9 cellular contexts compared by ENCODE assay signal in the genomic region with DNA sequence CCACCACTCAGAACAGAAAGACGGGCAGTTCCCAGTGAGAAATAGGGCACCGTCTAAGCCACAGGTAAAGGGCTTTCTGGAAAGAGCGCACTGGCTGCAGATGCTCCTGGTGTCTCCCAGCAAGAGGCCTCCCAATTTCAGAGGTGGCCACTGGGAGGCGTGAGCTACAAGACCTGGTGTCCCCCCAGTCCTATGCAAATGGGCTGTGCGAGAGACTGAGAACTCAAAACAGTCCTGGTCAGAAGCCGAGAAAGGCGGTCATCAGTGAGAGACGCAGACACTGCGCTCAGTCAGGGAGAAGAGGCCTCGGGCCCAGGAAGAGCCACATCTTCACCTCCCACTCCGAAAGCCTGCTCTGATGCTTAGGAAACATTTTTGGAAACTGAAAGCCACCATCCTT.
DNase-seq lines count a peak whose midpoint lies in the region; ATAC-seq and TF ChIP-seq lines count a peak whose summit lies in the region.
"Had no signal": no experiment of that assay in that cellular context is flagged by ENCODE, and none has a peak within 500 bp of the region (broad histone marks: within the 10 kb centered on the region; RNA-seq: fewer than 3 reads in every experiment).

No MANE protein-coding gene starts in this region.

- 0 out of 2 replicates have a peak, but pooled peaks have one; percentile 3 for TF ChIP-seq CTCF in LNCaP clone FGC (IDR thresholded peaks at IDR 0.05; ENCODE audit: control insufficient read depth, extremely low read depth, insufficient read depth)

- no peaks in the 10 kb centered on the region for H3K9me3 Mint-ChIP-seq in activated naive CD4-positive, alpha-beta T cell treated with anti-CD3 and anti-CD28 coated beads, Interleukin-2, amount 50 U/mL, for 72 hours
- H3K9me3 Mint-ChIP-seq in activated naive CD4-positive, alpha-beta T cell treated with anti-CD3 and anti-CD28 coated beads, Interleukin-2, amount 10 ng/mL, durations not matched to agents 7 days and 5 days, result no peaks in the 10 kb centered on the region
- H3K9me3 Mint-ChIP-seq in stimulated activated memory B cell treated with anti-CD40 and anti-IgM and Interleukin-4, amounts not matched to agents 10 μg/mL and 1 μg/mL and 100 μg/mL, for 72 hours, result no peaks in the 10 kb centered on the region

- CTCF ChIA-PET in activated naive CD4-positive, alpha-beta T cell treated with anti-CD3 and anti-CD28 coated beads, Interleukin-2, amount 10 ng/mL, durations not matched to agents 7 days and 5 days (lab: Charles Lee), result no interaction called here

- ATAC-seq in activated naive CD4-positive, alpha-beta T cell treated with anti-CD3 and anti-CD28 coated beads, Interleukin-2, amount 50 U/mL, for 72 hours, result peak; percentile 46 to 76
- peak; percentile 61 for ATAC-seq in stimulated activated memory B cell treated with anti-CD40 and anti-IgM and Interleukin-4, amounts not matched to agents 10 μg/mL and 1 μg/mL and 100 μg/mL, for 72 hours

- no peak for DNase-seq in activated naive CD4-positive, alpha-beta T cell treated with anti-CD3 and anti-CD28 coated beads, Interleukin-2, amount 50 U/mL, for 72 hours (ENCODE audit: low spot score in 2 of 2)
- DNase-seq in activated naive CD4-positive, alpha-beta T cell treated with anti-CD3 and anti-CD28 coated beads, Interleukin-2, amount 10 ng/mL, durations not matched to agents 7 days and 5 days, result no peak
- DNase-seq in LNCaP clone FGC (ENCODE audit: low read depth), result no peak
- DNase-seq in cerebellar cortex (ENCODE audit: low spot score), result peak; percentile 21
- DNase-seq in dedifferentiated amniotic fluid mesenchymal stem cell (ENCODE audit: extremely low spot score), result no peak
- no peak for DNase-seq in NCI-H446 treated with DMSO at 0.1 percent for 48 hours (lab: John Stamatoyannopoulos, UW)
- DNase-seq in NCI-H146 treated with DMSO at 0.1 percent for 48 hours (lab: John Stamatoyannopoulos, UW; ENCODE audit: unreplicated experiment), result no peak
- DNase-seq: RPMI8226 had no signal

- H3K27ac Mint-ChIP-seq in activated naive CD4-positive, alpha-beta T cell treated with anti-CD3 and anti-CD28 coated beads, Interleukin-2, amount 50 U/mL, for 72 hours, result peak overlapping the region in 1 of 2 donors; percentile 41
- H3K27ac Mint-ChIP-seq in activated naive CD4-positive, alpha-beta T cell treated with anti-CD3 and anti-CD28 coated beads, Interleukin-2, amount 10 ng/mL, durations not matched to agents 7 days and 5 days, result no peak overlapping the region
- H3K27ac Mint-ChIP-seq in stimulated activated memory B cell treated with anti-CD40 and anti-IgM and Interleukin-4, amounts not matched to agents 10 μg/mL and 1 μg/mL and 100 μg/mL, for 72 hours, result peak overlapping the region; percentile 69

- H3K36me3 Mint-ChIP-seq in activated naive CD4-positive, alpha-beta T cell treated with anti-CD3 and anti-CD28 coated beads, Interleukin-2, amount 50 U/mL, for 72 hours, result peaks cover 1 to 2% of the 10 kb centered on the region in 2 donors
- H3K36me3 Mint-ChIP-seq in activated naive CD4-positive, alpha-beta T cell treated with anti-CD3 and anti-CD28 coated beads, Interleukin-2, amount 10 ng/mL, durations not matched to agents 7 days and 5 days, result peaks cover 8% of the 10 kb centered on the region
- peaks cover 74% of the 10 kb centered on the region for H3K36me3 Mint-ChIP-seq in stimulated activated memory B cell treated with anti-CD40 and anti-IgM and Interleukin-4, amounts not matched to agents 10 μg/mL and 1 μg/mL and 100 μg/mL, for 72 hours

- no peak overlapping the region for H3K4me3 ChIP-seq in LNCaP clone FGC (ENCODE audit: low read depth, low read length)

- H3K4me1 Mint-ChIP-seq in activated naive CD4-positive, alpha-beta T cell treated with anti-CD3 and anti-CD28 coated beads, Interleukin-2, amount 10 ng/mL, durations not matched to agents 7 days and 5 days, result no peaks in the 10 kb centered on the region
- H3K4me1 Mint-ChIP-seq in stimulated activated memory B cell treated with anti-CD40 and anti-IgM and Interleukin-4, amounts not matched to agents 10 μg/mL and 1 μg/mL and 100 μg/mL, for 72 hours, result peaks cover 6% of the 10 kb centered on the region

- no peaks in the 10 kb centered on the region for H3K27me3 Mint-ChIP-seq in activated naive CD4-positive, alpha-beta T cell treated with anti-CD3 and anti-CD28 coated beads, Interleukin-2, amount 10 ng/mL, durations not matched to agents 7 days and 5 days
- no peaks in the 10 kb centered on the region for H3K27me3 Mint-ChIP-seq in stimulated activated memory B cell treated with anti-CD40 and anti-IgM and Interleukin-4, amounts not matched to agents 10 μg/mL and 1 μg/mL and 100 μg/mL, for 72 hours

- H3K4me3 Mint-ChIP-seq in activated naive CD4-positive, alpha-beta T cell treated with anti-CD3 and anti-CD28 coated beads, Interleukin-2, amount 10 ng/mL, durations not matched to agents 7 days and 5 days, result no peak overlapping the region
- no peak overlapping the region for H3K4me3 Mint-ChIP-seq in stimulated activated memory B cell treated with anti-CD40 and anti-IgM and Interleukin-4, amounts not matched to agents 10 μg/mL and 1 μg/mL and 100 μg/mL, for 72 hours
